ENCODE assay signal across 13 cellular contexts in genomic region chr12:91506461-91506860, GRCh38.
"Had no signal": no experiment of that assay in that cellular context is flagged by ENCODE, and none has a peak within 500 bp of the region (broad histone marks: within the 10 kb centered on the region; RNA-seq: fewer than 3 reads in every experiment).

No MANE protein-coding gene starts in this region.

- H3K36me3 ChIP-seq: prostate gland, right lobe of liver, transverse colon had no signal

- H3K27me3 ChIP-seq: body of pancreas, right lobe of liver, transverse colon had no signal

- H3K9me3 ChIP-seq: prostate gland, right lobe of liver, transverse colon had no signal

- H3K36me3 Mint-ChIP-seq: activated naive CD4-positive, alpha-beta T cell treated with anti-CD3 and anti-CD28 coated beads, Interleukin-2, amount 10 ng/mL, durations not matched to agents 7 days and 5 days; naive B cell; stimulated activated effector memory CD8-positive, alpha-beta T cell treated with anti-CD3 and anti-CD28 coated beads, Interleukin-12 subunit alpha, Interleukin-12 subunit beta, amount 100 ng/mL, for 72 hours had no signal

- H3K4me1 Mint-ChIP-seq: activated naive CD4-positive, alpha-beta T cell treated with anti-CD3 and anti-CD28 coated beads, Interleukin-2, amount 10 ng/mL, durations not matched to agents 7 days and 5 days; central memory CD8-positive, alpha-beta T cell; naive B cell; stimulated activated effector memory CD8-positive, alpha-beta T cell treated with anti-CD3 and anti-CD28 coated beads, Interleukin-12 subunit alpha, Interleukin-12 subunit beta, amount 100 ng/mL, for 72 hours had no signal

- H3K27ac ChIP-seq: body of pancreas, prostate gland, right lobe of liver, transverse colon had no signal

- H3K4me1 ChIP-seq: body of pancreas, prostate gland, right lobe of liver, transverse colon had no signal

- H3K27ac Mint-ChIP-seq: activated naive CD4-positive, alpha-beta T cell treated with anti-CD3 and anti-CD28 coated beads, Interleukin-2, amount 10 ng/mL, durations not matched to agents 7 days and 5 days; activated T-helper 2 cell treated with anti-CD3 and anti-CD28 coated beads, Interferon-gamma antibody, Interleukin-2, Interleukin-4, amounts not matched to agents 10 μg/mL and 5 μg/mL and 100 μg/mL, durations not matched to agents 14 hours and 24 hours and 36 hours; endodermal cell; naive B cell; stimulated activated effector memory CD8-positive, alpha-beta T cell treated with anti-CD3 and anti-CD28 coated beads, Interleukin-12 subunit alpha, Interleukin-12 subunit beta, amount 100 ng/mL, for 72 hours; T-helper 1 cell treated with Interleukin-12 subunit alpha and Interleukin-12 subunit beta and Interleukin-4 antibody, amounts not matched to agents 30 μg/mL and 1 μg/mL, for 36 hours had no signal

- H3K9me3 Mint-ChIP-seq: activated naive CD4-positive, alpha-beta T cell treated with anti-CD3 and anti-CD28 coated beads, Interleukin-2, amount 10 ng/mL, durations not matched to agents 7 days and 5 days; activated T-helper 2 cell treated with anti-CD3 and anti-CD28 coated beads, Interferon-gamma antibody, Interleukin-2, Interleukin-4, amounts not matched to agents 10 μg/mL and 5 μg/mL and 100 μg/mL, durations not matched to agents 14 hours and 24 hours and 36 hours; central memory CD8-positive, alpha-beta T cell; stimulated activated effector memory CD8-positive, alpha-beta T cell treated with anti-CD3 and anti-CD28 coated beads, Interleukin-12 subunit alpha, Interleukin-12 subunit beta, amount 100 ng/mL, for 72 hours; T-helper 1 cell treated with Interleukin-12 subunit alpha and Interleukin-12 subunit beta and Interleukin-4 antibody, amounts not matched to agents 30 μg/mL and 1 μg/mL, for 36 hours had no signal

- H3K27me3 Mint-ChIP-seq: activated naive CD4-positive, alpha-beta T cell treated with anti-CD3 and anti-CD28 coated beads, Interleukin-2, amount 10 ng/mL, durations not matched to agents 7 days and 5 days; central memory CD8-positive, alpha-beta T cell had no signal

- DNase-seq: activated CD4-positive, alpha-beta T cell treated with anti-CD3 and anti-CD28 coated beads, Interleukin-2, amount 50 U/mL, for 1 hour; activated CD4-positive, CD25-positive, alpha-beta regulatory T cell; activated naive CD4-positive, alpha-beta T cell treated with anti-CD3 and anti-CD28 coated beads, Interleukin-2, amount 10 ng/mL, durations not matched to agents 7 days and 5 days; body of pancreas; endodermal cell; naive B cell; right lobe of liver; transverse colon had no signal

- H3K4me3 ChIP-seq: body of pancreas, prostate gland, right lobe of liver, transverse colon had no signal

- H3K4me3 Mint-ChIP-seq: activated naive CD4-positive, alpha-beta T cell treated with anti-CD3 and anti-CD28 coated beads, Interleukin-2, amount 10 ng/mL, durations not matched to agents 7 days and 5 days; central memory CD8-positive, alpha-beta T cell; endodermal cell; naive B cell; stimulated activated effector memory CD8-positive, alpha-beta T cell treated with anti-CD3 and anti-CD28 coated beads, Interleukin-12 subunit alpha, Interleukin-12 subunit beta, amount 100 ng/mL, for 72 hours; T-helper 1 cell treated with Interleukin-12 subunit alpha and Interleukin-12 subunit beta and Interleukin-4 antibody, amounts not matched to agents 30 μg/mL and 1 μg/mL, for 36 hours had no signal

- ATAC-seq: body of pancreas; right lobe of liver; stimulated activated effector memory CD8-positive, alpha-beta T cell treated with anti-CD3 and anti-CD28 coated beads, Interleukin-12 subunit alpha, Interleukin-12 subunit beta, amount 100 ng/mL, for 72 hours had no signal
